In genomic region chr1:99607590-99607989, GRCh38 we compare ENCODE assay signal across 34 cellular contexts.
"Had no signal": no experiment of that assay in that cellular context is flagged by ENCODE, and none has a peak within 500 bp of the region (broad histone marks: within the 10 kb centered on the region; RNA-seq: fewer than 3 reads in every experiment).

No MANE protein-coding gene starts in this region.

- H3K4me3 ChIP-seq: MG63 had no signal

- H3K27me3 ChIP-seq: MG63 had no signal

- DNase-seq: Karpas-422, Kasumi-1, MG63, MM.1S, MV-4-11, NCI-H1048, NCI-H1092, NCI-H1092 treated with DMSO at 0.1 percent for 48 hours, NCI-H1105, NCI-H1105 treated with DMSO at 0.1 percent for 48 hours, NCI-H1417, NCI-H1417 treated with DMSO at 0.1 percent for 48 hours, NCI-H1436, NCI-H1436 treated with DMSO at 0.1 percent for 48 hours, NCI-H146, NCI-H1694, NCI-H1694 treated with DMSO at 0.1 percent for 48 hours, NCI-H187, NCI-H187 treated with DMSO at 0.1 percent for 48 hours, NCI-H1930, NCI-H2029, NCI-H2029 treated with DMSO at 0.1 percent for 48 hours, NCI-H2081, NCI-H2081 treated with DMSO at 0.1 percent for 48 hours, NCI-H2107, NCI-H2171, NCI-H2171 treated with DMSO at 0.1 percent for 48 hours, NCI-H2227 treated with DMSO at 0.1 percent for 48 hours, NCI-H226, NCI-H345, NCI-H446, NCI-H446 treated with DMSO at 0.1 percent for 48 hours, NCI-H510A, NCI-H510A treated with DMSO at 0.1 percent for 48 hours had no signal

- H3K9me3 ChIP-seq: MG63 had no signal

- H3K36me3 ChIP-seq: MG63 had no signal
